ENCODE assay signal across 8 cellular contexts in the genomic region with DNA sequence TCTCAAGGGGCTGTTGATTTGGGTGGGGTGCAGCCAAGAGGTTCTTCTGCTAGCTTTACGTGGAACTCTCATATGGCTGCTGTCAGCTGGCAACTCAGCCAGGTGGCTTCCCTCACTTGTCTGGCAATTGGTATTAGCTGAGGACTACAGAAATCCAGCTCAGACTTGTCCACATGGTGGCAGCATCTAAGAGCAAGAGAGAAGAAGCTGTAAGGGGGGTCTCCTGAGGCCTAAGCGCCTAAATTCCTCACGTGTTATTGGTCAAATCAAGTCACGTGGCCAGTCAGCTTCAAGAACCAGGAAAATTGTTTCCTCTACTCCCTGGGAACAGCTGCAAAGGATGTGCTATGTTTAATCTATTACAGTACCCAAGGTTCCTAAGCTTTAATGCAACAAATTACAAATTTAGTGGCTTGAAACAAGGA. TPM values are rescaled to one million over a fixed set of nuclear protein-coding genes. Genes with fewer than 3 reads are reported as not detected.
DNase-seq lines count a peak whose midpoint lies in the region; ATAC-seq and TF ChIP-seq lines count a peak whose summit lies in the region.

No MANE protein-coding gene starts in this region.

- peaks cover 6% of the 10 kb centered on the region for H3K36me3 Mint-ChIP-seq in MCF 10A (ENCODE audit: insufficient read depth, unreplicated experiment)

- H3K4me1 Mint-ChIP-seq in MCF 10A (ENCODE audit: insufficient read depth, unreplicated experiment), result peaks cover 22% of the 10 kb centered on the region

- BruUV-seq in MCF 10A (replicated peaks; lab: Mats Ljungman, UMichigan), result no TSS peak

- TF ChIP-seq POLR2A in breast epithelium (IDR thresholded peaks at IDR 0.05), result no peak
- TF ChIP-seq POLR2A in NB4 (IDR thresholded peaks at IDR 0.05; ENCODE audit: extremely low read depth, insufficient read length), result no peak

- no peaks in the 10 kb centered on the region for H3K27me3 ChIP-seq in breast epithelium

- DNase-seq in MCF 10A (ENCODE audit: unreplicated experiment) (peak; percentile 76), breast epithelium (ENCODE audit: low spot score in 2 of 2) (no peak), NB4 (ENCODE audit: low read depth) (peak; percentile 85), RPMI7951 (ENCODE audit: low read depth) (peak; percentile 75), coronary artery (ENCODE audit: low spot score) (no peak), medulla oblongata (ENCODE audit: extremely low spot score) (peak; percentile 31)

- CTCF ChIA-PET in MCF 10A (lab: Yijun Ruan, JAX), result interaction anchor here (0.5 to 36.8 kb wide), 32 partner anchors 9 to 1508 kb away, joined by 3 to 1191 read pairs (median 4); a partner anchor contains a TSS

- H3K36me3 ChIP-seq in breast epithelium, result no peaks in the 10 kb centered on the region

- H3K27me3 Mint-ChIP-seq in MCF 10A (ENCODE audit: insufficient read depth, unreplicated experiment), result peaks cover 12% of the 10 kb centered on the region

- H3K9me3 ChIP-seq in breast epithelium, result no peaks in the 10 kb centered on the region

- H3K27ac ChIP-seq in breast epithelium, result no peak overlapping the region
- H3K27ac ChIP-seq in coronary artery, result no peak overlapping the region

- peak; percentile 28 for TF ChIP-seq CTCF in MCF 10A (IDR thresholded peaks at IDR 0.05; ENCODE audit: unreplicated experiment)
- peak in 1 of 3 donors; percentile 17 for TF ChIP-seq CTCF in breast epithelium (IDR thresholded peaks at IDR 0.05)
- TF ChIP-seq CTCF in NB4 (IDR thresholded peaks at IDR 0.05; ENCODE audit: low read depth, low read length), result peak; percentile 73
- peak; percentile 22 for TF ChIP-seq CTCF in coronary artery (IDR thresholded peaks at IDR 0.05)

- peaks cover 3 to 4% of the 10 kb centered on the region in 2 donors for H3K4me1 ChIP-seq in breast epithelium

- H3K4me3 ChIP-seq in breast epithelium (no peak overlapping the region), NB4 (ENCODE audit: low read depth, low read length) (no peak overlapping the region), coronary artery (no peak overlapping the region)

- intact Hi-C loops in MCF 10A (cut with micrococcal nuclease) (loop anchor here (1.0 to 10.0 kb wide), 2 partner anchors 177 to 444 kb away; no protein-coding TSS in a partner anchor), breast epithelium (cut with DNase I; ENCODE audit: low total_unique reads) (no loop called here)

- no peak overlapping the region for H3K4me3 Mint-ChIP-seq in MCF 10A (ENCODE audit: unreplicated experiment)

- POLR2A ChIA-PET in MCF 10A (lab: Yijun Ruan, JAX), result interaction anchor here (0.6 to 13.3 kb wide), 9 partner anchors 9 to 1120 kb away, joined by 3 to 215 read pairs (median 5); a partner anchor contains a TSS

- no peak for ATAC-seq in HG03108 (IDR thresholded peaks at IDR 0.05; ENCODE audit: unreplicated experiment)
- no peak for ATAC-seq in HG03571 (IDR thresholded peaks at IDR 0.05; ENCODE audit: unreplicated experiment)

- peaks cover under 1% of the 10 kb centered on the region for H3K9me3 Mint-ChIP-seq in MCF 10A (ENCODE audit: unreplicated experiment)

- H3K27ac Mint-ChIP-seq in MCF 10A (ENCODE audit: low read depth, unreplicated experiment), result no peak overlapping the region

RNA-seq across cellular contexts. Expression of a gene that starts 4.2 kb away (rescaled TPM):
- 45.4 and 58.5 TPM in 2 replicates for total RNA-seq in MCF 10A (2022)
- total RNA-seq in breast epithelium, result 10 to 100 TPM in 2 of 3 donors, 1 to 10 TPM in 1; 7.8 to 39.4 (median 14.1) TPM
- total RNA-seq in RPMI7951 (2014; rRNA removed; shearing (Covaris generic)), result 12.5 and 13.8 TPM in 2 replicates

RNA-seq across cellular contexts. Expression of a gene that starts 18.8 kb away (rescaled TPM):
- 110 and 116 TPM in 2 replicates for total RNA-seq in MCF 10A (2022)
- 10 to 100 TPM; 55.4 to 70.1 (median 68.6) TPM for total RNA-seq in breast epithelium
- total RNA-seq in RPMI7951 (2014; rRNA removed; shearing (Covaris generic)), result 30.5 and 38.1 TPM in 2 replicates

RNA-seq across cellular contexts. Expression of a gene that starts 53.6 kb away (rescaled TPM):
- 142 and 178 TPM in 2 replicates for total RNA-seq in MCF 10A (2022)
- 10 to 100 TPM; 47.4 to 69.2 (median 67.2) TPM for total RNA-seq in breast epithelium
- total RNA-seq in RPMI7951 (2014; rRNA removed; shearing (Covaris generic)), result 20.7 and 28.6 TPM in 2 replicates

Comparison
In these comparisons a context has a peak if more than half of its experiments do, and no peak if none do; other contexts are left out.
1. DNase-seq: peak in MCF 10A (single experiment), NB4 (single experiment), RPMI7951 (single experiment) and medulla oblongata (single experiment); none in breast epithelium (0 of 2) and coronary artery (single experiment).